30 cellular contexts compared by ENCODE assay signal in genomic region chr10:79418274-79418673, GRCh38. TPM values are rescaled to one million over a fixed set of nuclear protein-coding genes. Genes with fewer than 3 reads are reported as not detected.
DNase-seq lines count a peak whose midpoint lies in the region; ATAC-seq and TF ChIP-seq lines count a peak whose summit lies in the region.
"Had no signal": no experiment of that assay in that cellular context is flagged by ENCODE, and none has a peak within 500 bp of the region (broad histone marks: within the 10 kb centered on the region; RNA-seq: fewer than 3 reads in every experiment).

No MANE protein-coding gene starts in this region.

- H3K36me3 Mint-ChIP-seq in CD14-positive monocyte (peaks cover 32 to 52% of the 10 kb centered on the region in 2 donors), brain (no peaks in the 10 kb centered on the region)
- no peaks in the 10 kb centered on the region for H3K36me3 Mint-ChIP-seq in activated CD4-positive, alpha-beta memory T cell treated with anti-CD3 and anti-CD28 coated beads, Interleukin-2, amount 10 ng/mL, durations not matched to agents 7 days and 5 days (ENCODE audit: low read depth)
- H3K36me3 Mint-ChIP-seq: naive thymus-derived CD4-positive, alpha-beta T cell had no signal

- CTCF ChIA-PET in activated CD4-positive, alpha-beta memory T cell treated with anti-CD3 and anti-CD28 coated beads, Interleukin-2, amount 10 ng/mL, durations not matched to agents 7 days and 5 days (lab: Charles Lee): no interaction called here

- in situ Hi-C loops in GM13976 (cut with MboI; ENCODE audit: low sequenced_read_pairs, unreplicated experiment): no loop called here

- no peak for TF ChIP-seq EP300 in sigmoid colon (IDR thresholded peaks at IDR 0.05)

- TF ChIP-seq CTCF in CD14-positive monocyte (IDR thresholded peaks at IDR 0.05) (no peak), brain (conservative IDR thresholded peaks at IDR 0.05) (no peak), sigmoid colon (IDR thresholded peaks at IDR 0.05) (no peak), GM13976 (IDR thresholded peaks at IDR 0.05; ENCODE audit: borderline replicate concordance, control extremely low read depth, extremely low read depth, insufficient read depth, missing control alignments) (no peak)

- 78% methylated on average over 6 of the region's 6 CpGs for WGBS in sigmoid colon, 2 donors

- peaks cover 0 to 45% (median 8%) of the 10 kb centered on the region in 4 donors for H3K36me3 ChIP-seq in sigmoid colon

- H3K4me3 Mint-ChIP-seq in CD14-positive monocyte (peak overlapping the region in 1 of 2 donors; percentile 31), brain (no peak overlapping the region)
- no peak overlapping the region for H3K4me3 Mint-ChIP-seq in activated CD4-positive, alpha-beta memory T cell treated with anti-CD3 and anti-CD28 coated beads, Interleukin-2, amount 10 ng/mL, durations not matched to agents 7 days and 5 days
- H3K4me3 Mint-ChIP-seq: activated CD8-positive, alpha-beta T cell treated with anti-CD3 and anti-CD28 coated beads, Interleukin-2, amount 10 ng/mL, durations not matched to agents 7 days and 5 days; mesothelial cell of epicardium; naive thymus-derived CD4-positive, alpha-beta T cell; T-helper 1 cell treated with Interleukin-12 subunit alpha and Interleukin-12 subunit beta and Interleukin-4 antibody, amounts not matched to agents 30 μg/mL and 1 μg/mL, for 36 hours had no signal

- peaks cover 21% of the 10 kb centered on the region for H3K4me1 Mint-ChIP-seq in CD14-positive monocyte
- peaks cover 53% of the 10 kb centered on the region for H3K4me1 Mint-ChIP-seq in brain
- H3K4me1 Mint-ChIP-seq in activated CD4-positive, alpha-beta memory T cell treated with anti-CD3 and anti-CD28 coated beads, Interleukin-2, amount 10 ng/mL, durations not matched to agents 7 days and 5 days: peaks cover 3% of the 10 kb centered on the region

- DNase-seq in CD14-positive monocyte (ENCODE audit: low spot score) (peak; percentile 41), left lobe of liver (ENCODE audit: low spot score) (no peak), sigmoid colon (peak; percentile 65), GM13976 (ENCODE audit: low spot score) (no peak), NCI-H2029 (lab: John Stamatoyannopoulos, UW) (no peak)
- no peak for DNase-seq in activated CD4-positive, alpha-beta memory T cell treated with anti-CD3 and anti-CD28 coated beads, Interleukin-2, amount 10 ng/mL, durations not matched to agents 7 days and 5 days
- no peak for DNase-seq in activated naive CD4-positive, alpha-beta T cell treated with Interleukin-2 at 50 U/mL for 16 hours
- DNase-seq: activated CD4-positive, CD25-positive, alpha-beta regulatory T cell treated with anti-CD3 and anti-CD28 coated beads, Interleukin-2, amount 50 U/mL, for 72 hours; activated CD8-positive, alpha-beta T cell treated with anti-CD3 and anti-CD28 coated beads, Interleukin-2, amount 10 ng/mL, durations not matched to agents 7 days and 5 days; activated effector memory CD4-positive, alpha-beta T cell treated with anti-CD3 and anti-CD28 coated beads, Interleukin-2, amount 50 U/mL, for 16 hours; Calu3; cortex of kidney; DND-41; foreskin fibroblast; MM.1S; naive thymus-derived CD4-positive, alpha-beta T cell; NCI-H1417 treated with DMSO at 0.1 percent for 48 hours; NCI-H2107; NCI-H510A; occipital lobe; RPMI8226; stimulated activated CD4-positive, alpha-beta T cell treated with anti-CD3 and anti-CD28 coated beads, Interleukin-12 subunit alpha, Interleukin-12 subunit beta, amount 100 ng/mL, for 4 hours; stimulated activated CD4-positive, alpha-beta T cell treated with anti-CD3 and anti-CD28 coated beads, Interleukin-4, amount 100 ng/mL, for 1 hour had no signal

- POLR2A ChIA-PET in activated CD4-positive, alpha-beta memory T cell treated with anti-CD3 and anti-CD28 coated beads, Interleukin-2, amount 10 ng/mL, durations not matched to agents 7 days and 5 days (lab: Charles Lee): interaction anchor here (0.6 kb wide), 1 partner anchor 62 kb away, joined by 3 read pairs; no protein-coding TSS in a partner anchor

- peaks cover 0 to 96% (median 45%) of the 10 kb centered on the region in 4 donors for H3K4me1 ChIP-seq in sigmoid colon

- no peaks in the 10 kb centered on the region for H3K27me3 ChIP-seq in sigmoid colon
- H3K27me3 ChIP-seq: suprapubic skin had no signal

- no peaks in the 10 kb centered on the region for H3K9me3 Mint-ChIP-seq in CD14-positive monocyte
- no peaks in the 10 kb centered on the region for H3K9me3 Mint-ChIP-seq in brain
- H3K9me3 Mint-ChIP-seq in activated CD4-positive, alpha-beta memory T cell treated with anti-CD3 and anti-CD28 coated beads, Interleukin-2, amount 10 ng/mL, durations not matched to agents 7 days and 5 days: no peaks in the 10 kb centered on the region
- H3K9me3 Mint-ChIP-seq: mesothelial cell of epicardium; naive thymus-derived CD4-positive, alpha-beta T cell; T-helper 1 cell treated with Interleukin-12 subunit alpha and Interleukin-12 subunit beta and Interleukin-4 antibody, amounts not matched to agents 30 μg/mL and 1 μg/mL, for 36 hours had no signal

- intact Hi-C loops in CD14-positive monocyte (cut with micrococcal nuclease) (no loop called here), sigmoid colon (cut with DNase I) (no loop called here)

- no peaks in the 10 kb centered on the region for H3K9me3 ChIP-seq in sigmoid colon
- H3K9me3 ChIP-seq: suprapubic skin had no signal

- peak overlapping the region in 2 of 4 donors; percentile 35 to 58 for H3K27ac ChIP-seq in sigmoid colon
- H3K27ac ChIP-seq: C4-2B, KMS-11, suprapubic skin had no signal

- peak overlapping the region in 2 of 7 donors; percentile 7 to 58 for H3K27ac Mint-ChIP-seq in CD14-positive monocyte
- H3K27ac Mint-ChIP-seq in brain: peak overlapping the region in 3 of 5 experiments; percentile 12 to 76 (median 44)
- H3K27ac Mint-ChIP-seq in activated CD4-positive, alpha-beta memory T cell treated with anti-CD3 and anti-CD28 coated beads, Interleukin-2, amount 10 ng/mL, durations not matched to agents 7 days and 5 days: no peak overlapping the region
- H3K27ac Mint-ChIP-seq: activated CD8-positive, alpha-beta T cell treated with anti-CD3 and anti-CD28 coated beads, Interleukin-2, amount 10 ng/mL, durations not matched to agents 7 days and 5 days; mesothelial cell of epicardium; naive thymus-derived CD4-positive, alpha-beta T cell; T-helper 1 cell treated with Interleukin-12 subunit alpha and Interleukin-12 subunit beta and Interleukin-4 antibody, amounts not matched to agents 30 μg/mL and 1 μg/mL, for 36 hours had no signal

- H3K27me3 Mint-ChIP-seq in CD14-positive monocyte (ENCODE audit: low read depth in 3 of 3) (peaks cover 3 to 4% (median 4%) of the 10 kb centered on the region in 3 donors), brain (peaks cover 2% of the 10 kb centered on the region)
- H3K27me3 Mint-ChIP-seq in activated CD4-positive, alpha-beta memory T cell treated with anti-CD3 and anti-CD28 coated beads, Interleukin-2, amount 10 ng/mL, durations not matched to agents 7 days and 5 days: no peaks in the 10 kb centered on the region
- H3K27me3 Mint-ChIP-seq: naive thymus-derived CD4-positive, alpha-beta T cell had no signal

- ATAC-seq in left lobe of liver: peak; percentile 33
- ATAC-seq: activated CD8-positive, alpha-beta T cell treated with anti-CD3 and anti-CD28 coated beads, Interleukin-2, amount 10 ng/mL, durations not matched to agents 7 days and 5 days; left colon; naive thymus-derived CD4-positive, alpha-beta T cell had no signal

- no peak for TF ChIP-seq POLR2A in sigmoid colon (IDR thresholded peaks at IDR 0.05)

- H3K4me3 ChIP-seq in sigmoid colon: no peak overlapping the region
- H3K4me3 ChIP-seq: suprapubic skin had no signal

RNA-seq across cellular contexts. Expression of gene ZCCHC24, which starts 27.1 kb away (rescaled TPM):
- polyA plus RNA-seq in CD14-positive monocyte (1 to 10 TPM; 4.0 to 5.0 TPM), brain (ENCODE audit: insufficient read depth, low read depth, low replicate concordance) (38.1 TPM), sigmoid colon (10 to 100 TPM in 2 of 3 donors, 1 to 10 TPM in 1; 7.6 to 31.2 (median 21.1) TPM)
- total RNA-seq in left lobe of liver (30.5 TPM), sigmoid colon (100 to 1,000 TPM in 3 of 4 donors, 10 to 100 TPM in 1; 82.6 to 141 (median 121) TPM)
- total RNA-seq in activated CD4-positive, alpha-beta memory T cell treated with anti-CD3 and anti-CD28 coated beads, Interleukin-2, amount 10 ng/mL, durations not matched to agents 7 days and 5 days: 1 to 10 TPM; 1.5 TPM

Comparison
In these comparisons a context has a peak if more than half of its experiments do, and no peak if none do; other contexts are left out.
1. DNase-seq: peak in CD14-positive monocyte (single experiment) and sigmoid colon (single experiment); none in left lobe of liver (single experiment), GM13976 (single experiment), activated CD4-positive, alpha-beta memory T cell treated with anti-CD3 and anti-CD28 coated beads, Interleukin-2, amount 10 ng/mL, durations not matched to agents 7 days and 5 days (single experiment), NCI-H2029 (single experiment) and activated naive CD4-positive, alpha-beta T cell treated with Interleukin-2 at 50 U/mL for 16 hours (single experiment).
2. RNA of gene ZCCHC24, which starts 27.1 kb away (total RNA-seq): 82.6 to 141 TPM in sigmoid colon and 30.5 TPM in left lobe of liver (single experiment); 1.5 TPM in activated CD4-positive, alpha-beta memory T cell treated with anti-CD3 and anti-CD28 coated beads, Interleukin-2, amount 10 ng/mL, durations not matched to agents 7 days and 5 days; every median in the first group is over 10 times any median in the second.